Comparison of ENCODE assay signal across 16 cellular contexts in genomic region chr18:21656402-21656801, GRCh38. TPM values are rescaled to one million over a fixed set of nuclear protein-coding genes. Genes with fewer than 3 reads are reported as not detected.
DNase-seq lines count a peak whose midpoint lies in the region; ATAC-seq, FAIRE-seq and TF ChIP-seq lines count a peak whose summit lies in the region.
"Had no signal": no experiment of that assay in that cellular context is flagged by ENCODE, and none has a peak within 500 bp of the region (broad histone marks: within the 10 kb centered on the region; RNA-seq: fewer than 3 reads in every experiment).

No MANE protein-coding gene starts in this region.

- H4K20me1 ChIP-seq in IMR-90 (ENCODE audit: insufficient read depth, low read length) = no peaks in the 10 kb centered on the region

- H3K4me3 Mint-ChIP-seq in stimulated activated naive B cell treated with anti-CD40 and anti-IgM and Interleukin-4, amounts not matched to agents 10 μg/mL and 1 μg/mL and 100 μg/mL, for 72 hours = no peak overlapping the region
- H3K4me3 Mint-ChIP-seq: activated CD8-positive, alpha-beta memory T cell treated with anti-CD3 and anti-CD28 coated beads, Interleukin-2, amount 10 ng/mL, durations not matched to agents 7 days and 5 days had no signal

- no peak overlapping the region for H3K27ac Mint-ChIP-seq in stimulated activated naive B cell treated with anti-CD40 and anti-IgM and Interleukin-4, amounts not matched to agents 10 μg/mL and 1 μg/mL and 100 μg/mL, for 72 hours
- H3K27ac Mint-ChIP-seq: activated CD8-positive, alpha-beta memory T cell treated with anti-CD3 and anti-CD28 coated beads, Interleukin-2, amount 10 ng/mL, durations not matched to agents 7 days and 5 days had no signal

- H2BK15ac ChIP-seq in IMR-90 (ENCODE audit: low read depth, low read length) = no peak overlapping the region

- peaks cover 0 to 2% of the 10 kb centered on the region in 2 donors for H3K4me1 Mint-ChIP-seq in stimulated activated naive B cell treated with anti-CD40 and anti-IgM and Interleukin-4, amounts not matched to agents 10 μg/mL and 1 μg/mL and 100 μg/mL, for 72 hours

- dilution Hi-C loops in IMR-90 (cut with HindIII; ENCODE audit: low sequenced_read_pairs, unreplicated experiment) = no loop called here

- no peak overlapping the region for H2AK5ac ChIP-seq in IMR-90 (ENCODE audit: low read depth, low read length)

- no peak overlapping the region for H2BK120ac ChIP-seq in IMR-90 (ENCODE audit: low read depth, low read length)

- H3K27me3 Mint-ChIP-seq in stimulated activated naive B cell treated with anti-CD40 and anti-IgM and Interleukin-4, amounts not matched to agents 10 μg/mL and 1 μg/mL and 100 μg/mL, for 72 hours = no peaks in the 10 kb centered on the region
- H3K27me3 Mint-ChIP-seq: activated CD8-positive, alpha-beta memory T cell treated with anti-CD3 and anti-CD28 coated beads, Interleukin-2, amount 10 ng/mL, durations not matched to agents 7 days and 5 days had no signal

- peaks cover 0 to 3% of the 10 kb centered on the region in 2 donors for H3K9me3 Mint-ChIP-seq in stimulated activated naive B cell treated with anti-CD40 and anti-IgM and Interleukin-4, amounts not matched to agents 10 μg/mL and 1 μg/mL and 100 μg/mL, for 72 hours

- H4K8ac ChIP-seq in IMR-90 (ENCODE audit: low read depth in 2 of 2, low read length in 2 of 2) = no peak overlapping the region

- H3K9ac ChIP-seq in IMR-90 (ENCODE audit: low read depth, low read length) = no peak overlapping the region

- ATAC-seq in IMR-90 (ENCODE audit: low read depth) (peak; percentile 88), GM21576 (IDR thresholded peaks at IDR 0.05; ENCODE audit: unreplicated experiment) (no peak)
- ATAC-seq in stimulated activated naive B cell treated with anti-CD40 and anti-IgM and Interleukin-4, amounts not matched to agents 10 μg/mL and 1 μg/mL and 100 μg/mL, for 72 hours (replicated peaks) = no peak
- ATAC-seq: activated CD8-positive, alpha-beta memory T cell treated with anti-CD3 and anti-CD28 coated beads, Interleukin-2, amount 10 ng/mL, durations not matched to agents 7 days and 5 days; esophagus mucosa; left colon; right cardiac atrium had no signal

- FAIRE-seq in bronchial epithelial cell (lab: Jason Lieb, UNC) = no peak
- FAIRE-seq: G401.6, GM12891 had no signal

- H2AK9ac ChIP-seq in IMR-90 (replicated peaks; ENCODE audit: low read depth, low read length, poor library complexity) = no peak overlapping the region

- H3K9me1 ChIP-seq in IMR-90 (ENCODE audit: insufficient read depth, low read length) = no peaks in the 10 kb centered on the region; the same call in 1 of the 2 replicates

- no peak overlapping the region for H2BK20ac ChIP-seq in IMR-90 (ENCODE audit: low read depth, low read length)

- H3K56ac ChIP-seq in IMR-90 (ENCODE audit: extremely low read depth, insufficient read depth, low read length) = no peak overlapping the region

- no peak overlapping the region for H2AFZ ChIP-seq in IMR-90 (replicated peaks; ENCODE audit: low read length, poor library complexity)

- H3K27me3 ChIP-seq in IMR-90 (ENCODE audit: control insufficient read depth, insufficient read depth, low read length) = no peaks in the 10 kb centered on the region
- no peaks in the 10 kb centered on the region for H3K27me3 ChIP-seq in bronchial epithelial cell (ENCODE audit: control insufficient read depth, insufficient read depth, low read length)

- peaks cover 3% of the 10 kb centered on the region; the same call in 1 of the 2 replicates for H3K4me1 ChIP-seq in IMR-90 (ENCODE audit: control insufficient read depth, insufficient read depth, low read length)

- intact Hi-C loops in IMR-90 (cut with micrococcal nuclease) = no loop called here

- CTCF ChIA-PET in IMR-90 (lab: Yijun Ruan, JAX) = no interaction called here

- H3K4ac ChIP-seq in IMR-90 (ENCODE audit: low read depth, low read length) = no peak overlapping the region

- in situ Hi-C loops in IMR-90 (cut with MboI; ENCODE audit: low sequenced_read_pairs) = no loop called here

- H3K4me3 ChIP-seq in AG09309 (ENCODE audit: control insufficient read depth, low read depth, low read length) (no peak overlapping the region), IMR-90 (ENCODE audit: insufficient read depth, low read depth, low read length) (no peak overlapping the region), bronchial epithelial cell (ENCODE audit: low read depth, low read length) (no peak overlapping the region)

- no peaks in the 10 kb centered on the region for H3K36me3 ChIP-seq in IMR-90 (ENCODE audit: control insufficient read depth, insufficient read depth, low read length)
- H3K36me3 ChIP-seq in bronchial epithelial cell (ENCODE audit: control insufficient read depth, insufficient read depth, low read length) = no peaks in the 10 kb centered on the region

- no peak overlapping the region for H3K18ac ChIP-seq in IMR-90 (ENCODE audit: low read depth, low read length)

- H2BK5ac ChIP-seq in IMR-90 (ENCODE audit: low read depth, low read length, poor library complexity, severe bottlenecking) = no peak overlapping the region

- BruUV-seq in IMR-90 (replicated peaks; lab: Mats Ljungman, UMichigan) = no TSS peak

- no peak for TF ChIP-seq POLR2A in IMR-90 (IDR thresholded peaks at IDR 0.05; ENCODE audit: low read depth, low read length)

- H3K9me3 ChIP-seq in IMR-90 (ENCODE audit: control insufficient read depth, insufficient read depth, low read length) = no peaks in the 10 kb centered on the region

- no peak overlapping the region for H3K27ac ChIP-seq in IMR-90 (ENCODE audit: insufficient read depth, low read length)

- no peak overlapping the region for H4K5ac ChIP-seq in IMR-90 (ENCODE audit: low read depth, low read length)

- peak; percentile 25 for DNase-seq in AG09309 (ENCODE audit: low read depth)
- peak; percentile 69 for DNase-seq in IMR-90
- DNase-seq in bronchial epithelial cell (ENCODE audit: low read depth) = peak; percentile 49
- DNase-seq in iris pigment epithelial cell (ENCODE audit: low read depth) = peak; percentile 76
- no peak for DNase-seq in NCI-H1092 (lab: John Stamatoyannopoulos, UW)
- no peak for DNase-seq in NCI-H2029 (lab: John Stamatoyannopoulos, UW)
- DNase-seq in stimulated activated naive B cell treated with anti-CD40 and anti-IgM and Interleukin-4, amounts not matched to agents 10 μg/mL and 1 μg/mL and 100 μg/mL, for 72 hours = no peak
- DNase-seq: activated CD8-positive, alpha-beta memory T cell treated with anti-CD3 and anti-CD28 coated beads, Interleukin-2, amount 10 ng/mL, durations not matched to agents 7 days and 5 days; left colon; NCI-H1092 treated with DMSO at 0.1 percent for 48 hours; NCI-H526; right cardiac atrium had no signal

- H3K36me3 Mint-ChIP-seq in stimulated activated naive B cell treated with anti-CD40 and anti-IgM and Interleukin-4, amounts not matched to agents 10 μg/mL and 1 μg/mL and 100 μg/mL, for 72 hours = peaks cover 7 to 16% of the 10 kb centered on the region in 2 donors

- no peak for TF ChIP-seq CTCF in AG09309 (IDR thresholded peaks at IDR 0.05; ENCODE audit: control insufficient read depth, insufficient read depth, low read depth, low read length, missing control alignments)
- TF ChIP-seq CTCF in IMR-90 (conservative IDR thresholded peaks at IDR 0.05; ENCODE audit: low read depth, low read length) = no peak
- TF ChIP-seq CTCF in bronchial epithelial cell (IDR thresholded peaks at IDR 0.05; ENCODE audit: insufficient read depth, low read length, severe bottlenecking) = no peak

- H3K4me2 ChIP-seq in IMR-90 (ENCODE audit: low read depth, low read length) = no peak overlapping the region

- no peak overlapping the region for H3K14ac ChIP-seq in IMR-90 (replicated peaks; ENCODE audit: low read depth, low read length)

- TF ChIP-seq RAD21 in IMR-90 (IDR thresholded peaks at IDR 0.05; ENCODE audit: low read length) = no peak

- POLR2A ChIA-PET in IMR-90 (lab: Charles Lee; ENCODE audit: unreplicated experiment) = interaction anchor here (0.7 kb wide), 1 partner anchor 48 kb away, joined by 3 read pairs; the partner anchor contains the start of gene ABHD3

- H3K23ac ChIP-seq in IMR-90 (ENCODE audit: low read depth, low read length) = no peak overlapping the region

- no peaks in the 10 kb centered on the region for H3K79me1 ChIP-seq in IMR-90 (ENCODE audit: low read depth in 1 of 2, low read length in 2 of 2)

- no peak overlapping the region for H4K91ac ChIP-seq in IMR-90 (ENCODE audit: insufficient read depth, low read depth, low read length)

TF ChIP-seq in IMR-90, 13 proteins besides CTCF, POLR2A, EP300 and RAD21:
- no peak for TF ChIP-seq RFX5 (IDR thresholded peaks at IDR 0.05; ENCODE audit: low read depth, low read length)
- no peak for TF ChIP-seq BHLHE40 (IDR thresholded peaks at IDR 0.05; ENCODE audit: low read depth, low read length)
- TF ChIP-seq RCOR1 (IDR thresholded peaks at IDR 0.05; ENCODE audit: insufficient replicate concordance, low read length) = no peak
- TF ChIP-seq MAZ (IDR thresholded peaks at IDR 0.05; ENCODE audit: borderline replicate concordance, low read depth, low read length) = no peak
- no peak for TF ChIP-seq CEBPB (IDR thresholded peaks at IDR 0.05; ENCODE audit: low read depth, low read length)
- peak; percentile 40; the same call in 1 of the 2 replicates for TF ChIP-seq FOS (IDR thresholded peaks at IDR 0.05; ENCODE audit: low read depth, low read length)
- no peak for TF ChIP-seq CHD1 (IDR thresholded peaks at IDR 0.05; ENCODE audit: low read depth, low read length)

RNA-seq across cellular contexts. Expression of gene SNRPD1, which starts 44.3 kb away (rescaled TPM):
- total RNA-seq in IMR-90 (2012; rRNA removed) (6.8 and 24.7 TPM in 2 replicates), bronchial epithelial cell (12.4 and 21.4 TPM in 2 replicates)
- polyA plus RNA-seq in IMR-90 (2012; rRNA removed) = 18.9 and 19.8 TPM in 2 replicates
- 5.6 and 13.1 TPM in 2 replicates for polyA plus RNA-seq in IMR-90 (2012; cell fraction: cytosol; rRNA removed)
- 0.53 and 2.4 TPM in 2 replicates for polyA plus RNA-seq in IMR-90 (2012; cell fraction: nucleus; rRNA removed; ENCODE audit: low replicate concordance)

RNA-seq across cellular contexts. Expression of gene ABHD3, which starts 48.2 kb away (rescaled TPM):
- 3.3 and 4.5 TPM in 2 replicates for total RNA-seq in IMR-90 (2012; rRNA removed)
- 4.3 and 5.5 TPM in 2 replicates for polyA plus RNA-seq in IMR-90 (2012; rRNA removed)
- polyA plus RNA-seq in IMR-90 (2012; cell fraction: cytosol; rRNA removed) = 0.93 and 1.2 TPM in 2 replicates
- polyA plus RNA-seq in IMR-90 (2012; cell fraction: nucleus; rRNA removed; ENCODE audit: low replicate concordance) = 5.2 and 38.9 TPM in 2 replicates
- total RNA-seq in bronchial epithelial cell = 10.5 and 17.3 TPM in 2 replicates

RNA-seq across cellular contexts. Expression of gene ESCO1, which starts 55.9 kb away (rescaled TPM):
- total RNA-seq in IMR-90 (2012; rRNA removed) = 4.5 and 11.4 TPM in 2 replicates
- polyA plus RNA-seq in IMR-90 (2012; rRNA removed) = 2.2 and 3.1 TPM in 2 replicates
- polyA plus RNA-seq in IMR-90 (2012; cell fraction: cytosol; rRNA removed) = 0.22 and 0.25 TPM in 2 replicates
- 2.4 and 3.6 TPM in 2 replicates for polyA plus RNA-seq in IMR-90 (2012; cell fraction: nucleus; rRNA removed; ENCODE audit: low replicate concordance)
- 15.0 and 17.8 TPM in 2 replicates for total RNA-seq in bronchial epithelial cell

Comparison
In these comparisons a context has a peak if more than half of its experiments do, and no peak if none do; other contexts are left out.
1. DNase-seq: peak in AG09309 (single experiment), IMR-90 (single experiment), bronchial epithelial cell (single experiment) and iris pigment epithelial cell (single experiment); none in NCI-H1092 (single experiment), NCI-H2029 (single experiment) and stimulated activated naive B cell treated with anti-CD40 and anti-IgM and Interleukin-4, amounts not matched to agents 10 μg/mL and 1 μg/mL and 100 μg/mL, for 72 hours (single experiment).